2 cellular contexts compared by ENCODE assay signal in genomic region chr12:25189171-25189570, GRCh38. TPM values are rescaled to one million over a fixed set of nuclear protein-coding genes. Genes with fewer than 3 reads are reported as not detected.
"Had no signal": no experiment of that assay in that cellular context is flagged by ENCODE, and none has a peak within 500 bp of the region (broad histone marks: within the 10 kb centered on the region; RNA-seq: fewer than 3 reads in every experiment).

No MANE protein-coding gene starts in this region.

RNA-seq across cellular contexts. Expression of gene DNAI7, which starts 5.8 kb away (rescaled TPM):
- total RNA-seq: esophagus mucosa, thoracic aorta had no signal
